Comparison of ENCODE assay signal across 2 cellular contexts in the genomic region with DNA sequence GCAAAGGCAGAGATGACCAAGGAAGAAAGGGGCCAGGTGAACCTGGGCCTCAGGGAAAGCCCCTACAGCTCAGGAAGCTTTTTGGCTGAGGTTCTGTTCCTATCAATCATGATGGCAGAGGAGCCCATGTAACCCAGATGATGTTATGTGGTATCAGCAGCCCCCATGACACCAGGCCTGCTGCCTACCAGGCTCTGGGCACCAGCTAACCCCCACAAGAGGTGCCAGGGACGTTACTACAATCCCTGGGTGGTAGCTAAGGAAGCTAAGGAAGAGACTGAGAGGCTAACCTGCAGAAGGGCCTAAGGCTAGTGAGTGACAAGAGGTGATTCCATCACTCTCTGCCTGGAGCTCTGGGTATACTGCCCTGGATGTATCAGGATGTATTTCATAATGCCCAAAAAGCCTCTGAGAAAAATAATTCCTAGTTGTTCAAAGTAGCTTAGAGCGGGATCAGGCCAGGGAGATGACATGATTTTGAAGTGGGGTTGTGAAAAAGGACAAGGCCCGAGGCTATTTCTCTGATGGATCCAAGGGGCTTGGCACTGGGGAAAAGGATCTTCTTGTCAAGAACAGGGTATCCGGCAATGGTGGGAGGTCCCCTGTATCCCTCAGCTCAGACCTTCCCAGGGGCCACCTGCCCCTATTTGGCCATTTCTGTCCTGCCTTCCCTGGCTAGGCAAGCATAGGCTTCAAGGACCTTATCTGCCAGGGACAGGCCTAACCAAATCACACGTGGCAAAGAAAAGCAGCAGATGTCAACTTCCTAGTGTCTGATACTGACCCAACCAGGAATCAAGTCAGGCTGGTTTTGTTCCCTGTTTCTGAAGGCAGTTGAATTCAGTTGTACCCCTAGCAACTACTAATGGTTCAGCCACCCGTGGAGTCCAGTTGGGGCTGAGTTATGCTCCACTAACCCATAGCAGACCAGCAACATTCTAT.
TF ChIP-seq lines count a peak whose summit lies in the region.

No MANE protein-coding gene starts in this region.

TF ChIP-seq in IMR-90, 13 proteins besides CTCF, POLR2A, EP300 and RAD21:
- TF ChIP-seq CHD1 (IDR thresholded peaks at IDR 0.05; ENCODE audit: low read depth, low read length), result no peak
- no peak for TF ChIP-seq NFE2L2 (IDR thresholded peaks at IDR 0.05; ENCODE audit: low read depth, low read length)
- no peak for TF ChIP-seq CEBPB (IDR thresholded peaks at IDR 0.05; ENCODE audit: low read depth, low read length)
- TF ChIP-seq MAFK (IDR thresholded peaks at IDR 0.05; ENCODE audit: low read depth, low read length), result no peak
- TF ChIP-seq FOS (IDR thresholded peaks at IDR 0.05; ENCODE audit: low read depth, low read length), result no peak
- TF ChIP-seq MAZ (IDR thresholded peaks at IDR 0.05; ENCODE audit: borderline replicate concordance, low read depth, low read length), result no peak
- TF ChIP-seq, protein P1, sequence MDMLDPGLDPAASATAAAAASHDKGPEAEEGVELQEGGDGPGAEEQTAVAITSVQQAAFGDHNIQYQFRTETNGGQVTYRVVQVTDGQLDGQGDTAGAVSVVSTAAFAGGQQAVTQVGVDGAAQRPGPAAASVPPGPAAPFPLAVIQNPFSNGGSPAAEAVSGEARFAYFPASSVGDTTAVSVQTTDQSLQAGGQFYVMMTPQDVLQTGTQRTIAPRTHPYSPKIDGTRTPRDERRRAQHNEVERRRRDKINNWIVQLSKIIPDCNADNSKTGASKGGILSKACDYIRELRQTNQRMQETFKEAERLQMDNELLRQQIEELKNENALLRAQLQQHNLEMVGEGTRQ (IDR thresholded peaks at IDR 0.05; ENCODE audit: low read depth, low read length), result no peak
- no peak for TF ChIP-seq BHLHE40 (IDR thresholded peaks at IDR 0.05; ENCODE audit: low read depth, low read length)
- TF ChIP-seq SMC3 (IDR thresholded peaks at IDR 0.05; ENCODE audit: low read depth, low read length), result no peak
- TF ChIP-seq MXI1 (IDR thresholded peaks at IDR 0.05; ENCODE audit: borderline replicate concordance, low read depth, low read length), result no peak
- TF ChIP-seq, protein P2, sequence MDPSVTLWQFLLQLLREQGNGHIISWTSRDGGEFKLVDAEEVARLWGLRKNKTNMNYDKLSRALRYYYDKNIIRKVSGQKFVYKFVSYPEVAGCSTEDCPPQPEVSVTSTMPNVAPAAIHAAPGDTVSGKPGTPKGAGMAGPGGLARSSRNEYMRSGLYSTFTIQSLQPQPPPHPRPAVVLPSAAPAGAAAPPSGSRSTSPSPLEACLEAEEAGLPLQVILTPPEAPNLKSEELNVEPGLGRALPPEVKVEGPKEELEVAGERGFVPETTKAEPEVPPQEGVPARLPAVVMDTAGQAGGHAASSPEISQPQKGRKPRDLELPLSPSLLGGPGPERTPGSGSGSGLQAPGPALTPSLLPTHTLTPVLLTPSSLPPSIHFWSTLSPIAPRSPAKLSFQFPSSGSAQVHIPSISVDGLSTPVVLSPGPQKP (IDR thresholded peaks at IDR 0.05; ENCODE audit: borderline replicate concordance, low read depth, low read length), result no peak
- TF ChIP-seq RCOR1 (IDR thresholded peaks at IDR 0.05; ENCODE audit: insufficient replicate concordance, low read length), result no peak

TF ChIP-seq in GM12878, 131 proteins besides CTCF, POLR2A, EP300 and RAD21:
- TF ChIP-seq EED (IDR thresholded peaks at IDR 0.05; ENCODE audit: low read depth), result no peak
- TF ChIP-seq SMAD1 (IDR thresholded peaks at IDR 0.05; ENCODE audit: low read depth, partially characterized antibody), result no peak
- no peak for TF ChIP-seq SIN3A (IDR thresholded peaks at IDR 0.05; ENCODE audit: low read depth, low read length)
- no peak for TF ChIP-seq FOXK2 (IDR thresholded peaks at IDR 0.05)
- no peak for TF ChIP-seq MYC (IDR thresholded peaks at IDR 0.05; ENCODE audit: insufficient read depth, insufficient read length, insufficient replicate concordance, low read length, severe bottlenecking)
- TF ChIP-seq STAT3 (IDR thresholded peaks at IDR 0.05; ENCODE audit: low read depth, low read length), result no peak
- no peak for TF ChIP-seq ASH2L (IDR thresholded peaks at IDR 0.05; ENCODE audit: borderline replicate concordance, low read depth)
- no peak for TF ChIP-seq CHD4 (IDR thresholded peaks at IDR 0.05)
- 0 out of 3 replicates have a peak, but pooled peaks have one; percentile 8 for TF ChIP-seq POU2F2 (IDR thresholded peaks at IDR 0.05; ENCODE audit: borderline replicate concordance, low read depth, low read length)
- no peak for TF ChIP-seq RFX5 (IDR thresholded peaks at IDR 0.05; ENCODE audit: low read depth, low read length)
- TF ChIP-seq JUNB (IDR thresholded peaks at IDR 0.05), result no peak
- no peak for TF ChIP-seq HDAC6 (IDR thresholded peaks at IDR 0.05; ENCODE audit: unreplicated experiment)
- peak; percentile 43; the same call in 1 of the 2 replicates for TF ChIP-seq MTA3 (IDR thresholded peaks at IDR 0.05; ENCODE audit: borderline replicate concordance, low read length)
- TF ChIP-seq, protein P3, sequence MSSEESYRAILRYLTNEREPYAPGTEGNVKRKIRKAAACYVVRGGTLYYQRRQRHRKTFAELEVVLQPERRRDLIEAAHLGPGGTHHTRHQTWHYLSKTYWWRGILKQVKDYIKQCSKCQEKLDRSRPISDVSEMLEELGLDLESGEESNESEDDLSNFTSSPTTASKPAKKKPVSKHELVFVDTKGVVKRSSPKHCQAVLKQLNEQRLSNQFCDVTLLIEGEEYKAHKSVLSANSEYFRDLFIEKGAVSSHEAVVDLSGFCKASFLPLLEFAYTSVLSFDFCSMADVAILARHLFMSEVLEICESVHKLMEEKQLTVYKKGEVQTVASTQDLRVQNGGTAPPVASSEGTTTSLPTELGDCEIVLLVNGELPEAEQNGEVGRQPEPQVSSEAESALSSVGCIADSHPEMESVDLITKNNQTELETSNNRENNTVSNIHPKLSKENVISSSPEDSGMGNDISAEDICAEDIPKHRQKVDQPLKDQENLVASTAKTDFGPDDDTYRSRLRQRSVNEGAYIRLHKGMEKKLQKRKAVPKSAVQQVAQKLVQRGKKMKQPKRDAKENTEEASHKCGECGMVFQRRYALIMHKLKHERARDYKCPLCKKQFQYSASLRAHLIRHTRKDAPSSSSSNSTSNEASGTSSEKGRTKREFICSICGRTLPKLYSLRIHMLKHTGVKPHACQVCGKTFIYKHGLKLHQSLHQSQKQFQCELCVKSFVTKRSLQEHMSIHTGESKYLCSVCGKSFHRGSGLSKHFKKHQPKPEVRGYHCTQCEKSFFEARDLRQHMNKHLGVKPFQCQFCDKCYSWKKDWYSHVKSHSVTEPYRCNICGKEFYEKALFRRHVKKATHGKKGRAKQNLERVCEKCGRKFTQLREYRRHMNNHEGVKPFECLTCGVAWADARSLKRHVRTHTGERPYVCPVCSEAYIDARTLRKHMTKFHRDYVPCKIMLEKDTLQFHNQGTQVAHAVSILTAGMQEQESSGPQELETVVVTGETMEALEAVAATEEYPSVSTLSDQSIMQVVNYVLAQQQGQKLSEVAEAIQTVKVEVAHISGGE (CRISPR knock-in tag; IDR thresholded peaks at IDR 0.05), result no peak
- TF ChIP-seq IRF4 (IDR thresholded peaks at IDR 0.05; ENCODE audit: low read depth, low read length), result no peak
TF ChIP-seq in GM12878: peak in this region for 2.
